Comparison of ENCODE assay signal across 8 cellular contexts in genomic region chr1:211416628-211417323, GRCh38.
DNase-seq lines count a peak whose midpoint lies in the region; ATAC-seq and TF ChIP-seq lines count a peak whose summit lies in the region.
"Not testable (repeated sequence)": the region's sequence is repeated elsewhere in the genome, so short reads cannot be mapped to it uniquely, and the experiment has no call there.

No MANE protein-coding gene starts in this region.

- H3K9ac ChIP-seq in HUES48 (ENCODE audit: low read depth, low read length): not testable (repeated sequence)

- H3K79me2 ChIP-seq in GM23338 (replicated peaks; ENCODE audit: insufficient read depth): not testable (repeated sequence)

- TF ChIP-seq CTCF in GM23338 (conservative IDR thresholded peaks at IDR 0.05; ENCODE audit: low read depth in 2 of 2); nephron (IDR thresholded peaks at IDR 0.05; ENCODE audit: unreplicated experiment in 3 of 3): not testable (repeated sequence)

- H3K4me1 ChIP-seq in GM23338 (ENCODE audit: insufficient read depth): peaks cover 13% of the 10 kb centered on the region
- H3K4me1 ChIP-seq in HUES48 (ENCODE audit: control insufficient read depth, insufficient read depth, low read length): peaks cover 12% of the 10 kb centered on the region

- not testable (repeated sequence) for H3K27ac ChIP-seq in GM23338 (ENCODE audit: low read depth); HUES48 (ENCODE audit: low read depth, low read length)

- H3K4me3 Mint-ChIP-seq in GM23338 (peak overlapping the region; percentile 58), T-cell (peak overlapping the region; percentile 67 to 81 (median 79)), nephron (peak overlapping the region; percentile 65 to 69 (median 67))
- H3K4me3 Mint-ChIP-seq in stimulated activated memory B cell treated with anti-CD40 and anti-IgM and Interleukin-4, amounts not matched to agents 10 μg/mL and 1 μg/mL and 100 μg/mL, for 72 hours: peak overlapping the region; percentile 64

- POLR2A ChIA-PET in T-cell (lab: Charles Lee): not testable (repeated sequence)

- not testable (repeated sequence) for H3K36me3 ChIP-seq in GM23338 (ENCODE audit: insufficient read depth); HUES48 (ENCODE audit: control insufficient read depth, insufficient read depth, low read length)

- H3K27me3 ChIP-seq in GM23338 (ENCODE audit: insufficient read depth); HUES48 (ENCODE audit: control insufficient read depth, insufficient read depth, low read length): not testable (repeated sequence)

- peaks cover 22% of the 10 kb centered on the region for H3K4me1 Mint-ChIP-seq in GM23338
- peaks cover 18 to 23% (median 21%) of the 10 kb centered on the region in 3 donors for H3K4me1 Mint-ChIP-seq in T-cell
- H3K4me1 Mint-ChIP-seq in nephron: not testable (repeated sequence)
- peaks cover 22% of the 10 kb centered on the region for H3K4me1 Mint-ChIP-seq in stimulated activated memory B cell treated with anti-CD40 and anti-IgM and Interleukin-4, amounts not matched to agents 10 μg/mL and 1 μg/mL and 100 μg/mL, for 72 hours

- H3K27me3 Mint-ChIP-seq in GM23338 (ENCODE audit: insufficient read depth, low read depth, poor library complexity); T-cell; nephron (ENCODE audit: low read depth); stimulated activated memory B cell treated with anti-CD40 and anti-IgM and Interleukin-4, amounts not matched to agents 10 μg/mL and 1 μg/mL and 100 μg/mL, for 72 hours: not testable (repeated sequence)

- H3K9me3 Mint-ChIP-seq in GM23338: peaks cover 22% of the 10 kb centered on the region; the same call in 2 of the 3 replicates
- not testable (repeated sequence) for H3K9me3 Mint-ChIP-seq in T-cell; activated naive CD4-positive, alpha-beta T cell treated with anti-CD3 and anti-CD28 coated beads, Interleukin-2, amount 50 U/mL, for 72 hours; stimulated activated memory B cell treated with anti-CD40 and anti-IgM and Interleukin-4, amounts not matched to agents 10 μg/mL and 1 μg/mL and 100 μg/mL, for 72 hours
- peaks cover 30% of the 10 kb centered on the region for H3K9me3 Mint-ChIP-seq in nephron

- DNase-seq in Daoy (ENCODE audit: low read depth) (peak; percentile 69), GM23338 (ENCODE audit: low spot score) (peak; percentile 78), T-cell (peak in 23 of 34 experiments; percentile 2 to 39 (median 18)), foreskin melanocyte (peak; percentile 19)
- peak; percentile 51 to 59 for DNase-seq in activated naive CD4-positive, alpha-beta T cell treated with anti-CD3 and anti-CD28 coated beads, Interleukin-2, amount 50 U/mL, for 72 hours (ENCODE audit: low spot score in 2 of 2)

- not testable (repeated sequence) for H3K27ac Mint-ChIP-seq in GM23338
- H3K27ac Mint-ChIP-seq in T-cell (peak overlapping the region; percentile 78 to 79), nephron (peak overlapping the region in 1 of 3 experiments; percentile 38)
- H3K27ac Mint-ChIP-seq in activated naive CD4-positive, alpha-beta T cell treated with anti-CD3 and anti-CD28 coated beads, Interleukin-2, amount 50 U/mL, for 72 hours: peak overlapping the region; percentile 31 to 74
- peak overlapping the region; percentile 80 for H3K27ac Mint-ChIP-seq in stimulated activated memory B cell treated with anti-CD40 and anti-IgM and Interleukin-4, amounts not matched to agents 10 μg/mL and 1 μg/mL and 100 μg/mL, for 72 hours

- not testable (repeated sequence) for H4K20me1 ChIP-seq in GM23338 (replicated peaks; ENCODE audit: insufficient read depth)

- H3K9me2 ChIP-seq in GM23338 (ENCODE audit: insufficient read depth): not testable (repeated sequence)

- ATAC-seq in GM23338 (peak; percentile 90), T-cell (replicated peaks in 1 of 4) (peak; percentile 64 to 72 (median 66))
- peak; percentile 82 to 83 for ATAC-seq in activated naive CD4-positive, alpha-beta T cell treated with anti-CD3 and anti-CD28 coated beads, Interleukin-2, amount 50 U/mL, for 72 hours
- peak; percentile 86 for ATAC-seq in stimulated activated memory B cell treated with anti-CD40 and anti-IgM and Interleukin-4, amounts not matched to agents 10 μg/mL and 1 μg/mL and 100 μg/mL, for 72 hours

- H3F3A ChIP-seq in GM23338 (replicated peaks; ENCODE audit: low read depth): not testable (repeated sequence)

- H3K36me3 Mint-ChIP-seq in GM23338 (ENCODE audit: low read depth) (peaks cover 39% of the 10 kb centered on the region), nephron (ENCODE audit: low read depth) (peaks cover 25% of the 10 kb centered on the region)
- H3K36me3 Mint-ChIP-seq in T-cell; stimulated activated memory B cell treated with anti-CD40 and anti-IgM and Interleukin-4, amounts not matched to agents 10 μg/mL and 1 μg/mL and 100 μg/mL, for 72 hours: not testable (repeated sequence)
- H3K36me3 Mint-ChIP-seq in activated naive CD4-positive, alpha-beta T cell treated with anti-CD3 and anti-CD28 coated beads, Interleukin-2, amount 50 U/mL, for 72 hours: peaks cover 4 to 23% of the 10 kb centered on the region in 2 donors

- H3K4me3 ChIP-seq in GM23338 (peak overlapping the region; percentile 46), HUES48 (ENCODE audit: low read depth, low read length) (peak overlapping the region; percentile 35; the same call in 1 of the 2 replicates)

- H2AFZ ChIP-seq in GM23338: peak overlapping the region; percentile 70

- H3K9me3 ChIP-seq in HUES48 (ENCODE audit: control insufficient read depth, insufficient read depth, low read length): not testable (repeated sequence)

- CTCF ChIA-PET in T-cell (lab: Charles Lee): interaction anchor here in 1 of 2 donors (1.0 kb wide), 1 partner anchor 20 kb away, joined by 5 read pairs; no protein-coding TSS in a partner anchor

- H3K4me2 ChIP-seq in GM23338: peak overlapping the region; percentile 68

Comparison
In these comparisons a context has a peak if more than half of its experiments do, and no peak if none do; other contexts are left out.
1. DNase-seq: peak in every context shown above with its lines; median percentile 78 in GM23338; 69 in Daoy; 55 in activated naive CD4-positive, alpha-beta T cell treated with anti-CD3 and anti-CD28 coated beads, Interleukin-2, amount 50 U/mL, for 72 hours; 19 in foreskin melanocyte; 18 in T-cell.